Comparison of ENCODE assay signal across 7 cellular contexts in genomic region chr9:99822596-99823391, GRCh38. TPM values are rescaled to one million over a fixed set of nuclear protein-coding genes. Genes with fewer than 3 reads are reported as not detected.
DNase-seq lines count a peak whose midpoint lies in the region; ATAC-seq, FAIRE-seq and TF ChIP-seq lines count a peak whose summit lies in the region.

No MANE protein-coding gene starts in this region.

- FAIRE-seq in D721Med (lab: Jason Lieb, UNC), result no peak

- WGBS in lung, 2 donors, result 1% methylated on average over 49 of the region's 49 CpGs

- peak overlapping the region; percentile 73 for H3K4me3 Mint-ChIP-seq in WTC11
- H3K4me3 Mint-ChIP-seq in dendritic cell treated with granulocyte-macrophage colony-stimulating factor and Interleukin-4, amounts not matched to agents 40 ng/mL and 50 ng/mL, for 4 days, result peak overlapping the region; percentile 92
- H3K4me3 Mint-ChIP-seq in stimulated activated memory B cell treated with anti-CD40 and anti-IgM and Interleukin-4, amounts not matched to agents 10 μg/mL and 1 μg/mL and 100 μg/mL, for 72 hours, result peak overlapping the region; percentile 95

- peak; percentile 45 for DNase-seq in GM06990 (ENCODE audit: extremely low read depth, insufficient read length)
- peak; percentile 31 for DNase-seq in MV-4-11 (lab: John Stamatoyannopoulos, UW)
- peak; percentile 61 for DNase-seq in WTC11 (ENCODE audit: low spot score)
- DNase-seq in lung (ENCODE audit: low spot score), result peak; percentile 32
- DNase-seq in D721Med (ENCODE audit: insufficient read length, low spot score), result no peak

- POLR2A ChIA-PET in WTC11 (lab: Charles Lee), result no interaction called here

- H3K27me3 Mint-ChIP-seq in WTC11 (ENCODE audit: low read depth), result peaks cover 79% of the 10 kb centered on the region
- peaks cover 61% of the 10 kb centered on the region for H3K27me3 Mint-ChIP-seq in dendritic cell treated with granulocyte-macrophage colony-stimulating factor and Interleukin-4, amounts not matched to agents 40 ng/mL and 50 ng/mL, for 4 days
- H3K27me3 Mint-ChIP-seq in stimulated activated memory B cell treated with anti-CD40 and anti-IgM and Interleukin-4, amounts not matched to agents 10 μg/mL and 1 μg/mL and 100 μg/mL, for 72 hours, result no peaks in the 10 kb centered on the region

- intact Hi-C loops in dendritic cell treated with granulocyte-macrophage colony-stimulating factor and Interleukin-4, amounts not matched to agents 40 ng/mL and 50 ng/mL, for 4 days (cut with micrococcal nuclease), result loop anchor here (5.0 to 10.0 kb wide), 3 partner anchors 225 to 640 kb away; no protein-coding TSS in a partner anchor

- H3K27me3 ChIP-seq in GM06990 (replicated peaks; ENCODE audit: control insufficient read depth, insufficient read depth, low read length) (no peaks in the 10 kb centered on the region), lung (ENCODE audit: control insufficient read depth, insufficient read depth) (no peaks in the 10 kb centered on the region)

- H3K36me3 ChIP-seq in GM06990 (ENCODE audit: control insufficient read depth, insufficient read depth, low read length) (no peaks in the 10 kb centered on the region), lung (ENCODE audit: control insufficient read depth in 2 of 2, insufficient read depth in 2 of 2, low read length in 2 of 2) (no peaks in the 10 kb centered on the region)

- H3K4me3 ChIP-seq in GM06990 (replicated peaks; ENCODE audit: low read depth, low read length) (peak overlapping the region; percentile 86), lung (peak overlapping the region; percentile 69)

- H3K9me3 Mint-ChIP-seq in WTC11, result no peaks in the 10 kb centered on the region
- H3K9me3 Mint-ChIP-seq in dendritic cell treated with granulocyte-macrophage colony-stimulating factor and Interleukin-4, amounts not matched to agents 40 ng/mL and 50 ng/mL, for 4 days, result no peaks in the 10 kb centered on the region
- no peaks in the 10 kb centered on the region for H3K9me3 Mint-ChIP-seq in stimulated activated memory B cell treated with anti-CD40 and anti-IgM and Interleukin-4, amounts not matched to agents 10 μg/mL and 1 μg/mL and 100 μg/mL, for 72 hours

- no peak overlapping the region for H3K27ac Mint-ChIP-seq in WTC11
- H3K27ac Mint-ChIP-seq in dendritic cell treated with granulocyte-macrophage colony-stimulating factor and Interleukin-4, amounts not matched to agents 40 ng/mL and 50 ng/mL, for 4 days, result peak overlapping the region; percentile 87
- H3K27ac Mint-ChIP-seq in stimulated activated memory B cell treated with anti-CD40 and anti-IgM and Interleukin-4, amounts not matched to agents 10 μg/mL and 1 μg/mL and 100 μg/mL, for 72 hours, result peak overlapping the region; percentile 91

- H3K36me3 Mint-ChIP-seq in WTC11, result no peaks in the 10 kb centered on the region
- peaks cover 16% of the 10 kb centered on the region for H3K36me3 Mint-ChIP-seq in dendritic cell treated with granulocyte-macrophage colony-stimulating factor and Interleukin-4, amounts not matched to agents 40 ng/mL and 50 ng/mL, for 4 days (ENCODE audit: low read depth)
- peaks cover 61% of the 10 kb centered on the region for H3K36me3 Mint-ChIP-seq in stimulated activated memory B cell treated with anti-CD40 and anti-IgM and Interleukin-4, amounts not matched to agents 10 μg/mL and 1 μg/mL and 100 μg/mL, for 72 hours

- TF ChIP-seq CTCF in GM06990 (IDR thresholded peaks at IDR 0.05; ENCODE audit: insufficient read depth, low read length, poor library complexity, severe bottlenecking) (no peak), WTC11 (IDR thresholded peaks at IDR 0.05) (no peak), lung (IDR thresholded peaks at IDR 0.05; ENCODE audit: control extremely low read depth, extremely low read depth) (no peak), D721Med (IDR thresholded peaks at IDR 0.05; ENCODE audit: insufficient read depth, missing control alignments) (no peak)

- peaks cover 5 to 8% of the 10 kb centered on the region in 2 donors for H3K4me1 ChIP-seq in lung (ENCODE audit: control insufficient read depth in 2 of 2, insufficient read depth in 2 of 2, low read length in 2 of 2)

- CTCF ChIA-PET in WTC11 (lab: Charles Lee), result interaction anchor here (2.1 kb wide), 1 partner anchor 188 kb away, joined by 6 read pairs; no protein-coding TSS in a partner anchor

- H3K9me3 ChIP-seq in lung (ENCODE audit: control insufficient read depth in 2 of 2, insufficient read depth in 1 of 2, low read length in 1 of 2), result no peaks in the 10 kb centered on the region

- no peak for ATAC-seq in WTC11
- ATAC-seq in lung (ENCODE audit: insufficient read depth, low FRiP score), result no peak
- ATAC-seq in stimulated activated memory B cell treated with anti-CD40 and anti-IgM and Interleukin-4, amounts not matched to agents 10 μg/mL and 1 μg/mL and 100 μg/mL, for 72 hours, result no peak

- peak overlapping the region in 1 of 2 donors; percentile 95 for H3K27ac ChIP-seq in lung (ENCODE audit: low read depth in 1 of 2, low read length in 1 of 2)

- H3K4me1 Mint-ChIP-seq in WTC11, result peaks cover 43% of the 10 kb centered on the region
- H3K4me1 Mint-ChIP-seq in dendritic cell treated with granulocyte-macrophage colony-stimulating factor and Interleukin-4, amounts not matched to agents 40 ng/mL and 50 ng/mL, for 4 days (ENCODE audit: low read depth), result peaks cover 51% of the 10 kb centered on the region
- peaks cover 74% of the 10 kb centered on the region for H3K4me1 Mint-ChIP-seq in stimulated activated memory B cell treated with anti-CD40 and anti-IgM and Interleukin-4, amounts not matched to agents 10 μg/mL and 1 μg/mL and 100 μg/mL, for 72 hours

TF ChIP-seq in WTC11, 78 proteins besides CTCF, POLR2A, EP300 and RAD21 (continues in another document):
- TF ChIP-seq ZNF138 (CRISPR knock-in tag; conservative IDR thresholded peaks at IDR 0.05), result no peak
- no peak for TF ChIP-seq PRDM15 (CRISPR knock-in tag; IDR thresholded peaks at IDR 0.05)
- no peak for TF ChIP-seq NR2C2 (CRISPR knock-in tag; IDR thresholded peaks at IDR 0.05)
- no peak for TF ChIP-seq E2F5 (CRISPR knock-in tag; IDR thresholded peaks at IDR 0.05)
- no peak for TF ChIP-seq GTF2I (CRISPR knock-in tag; conservative IDR thresholded peaks at IDR 0.05)

RNA-seq across cellular contexts. Expression of gene NR4A3, which starts 1.1 kb away (rescaled TPM):
- total RNA-seq in WTC11 (2021), result 0.46 to 0.57 TPM (median 0.50 TPM) in 3 replicates
- 10 to 100 TPM in 1 of 2 donors, 1 to 10 TPM in 1; 2.3 to 11.7 TPM for total RNA-seq in lung
- 1 to 10 TPM; 2.6 to 2.7 TPM for polyA plus RNA-seq in lung
